In the genomic region with DNA sequence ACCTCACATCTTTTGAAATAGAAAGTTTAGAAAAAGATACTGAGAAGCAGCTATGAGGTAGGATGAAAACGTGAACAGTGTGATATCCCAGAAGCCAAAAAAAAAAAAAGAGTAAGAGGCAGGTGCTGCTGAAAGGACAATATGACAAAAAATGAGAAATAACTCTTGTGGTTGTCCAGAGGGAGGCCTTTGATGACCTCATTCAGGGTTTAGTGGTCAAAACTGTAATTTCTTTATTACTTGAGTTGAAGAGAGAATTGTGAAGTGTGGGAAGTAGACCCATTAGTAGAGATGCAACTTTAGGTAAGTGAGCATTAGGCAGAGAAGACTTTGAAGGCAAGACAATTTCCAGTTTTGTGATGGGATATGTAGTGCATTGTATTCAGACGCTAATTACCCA, we compare ENCODE assay signal across 28 cellular contexts.
DNase-seq lines count a peak whose midpoint lies in the region; ATAC-seq and FAIRE-seq lines count a peak whose summit lies in the region.
"Had no signal": no experiment of that assay in that cellular context is flagged by ENCODE, and none has a peak within 500 bp of the region (broad histone marks: within the 10 kb centered on the region; RNA-seq: fewer than 3 reads in every experiment).

No MANE protein-coding gene starts in this region.

- H3K9me3 Mint-ChIP-seq in activated T-helper 17 cell treated with anti-CD3 and anti-CD28 coated beads, Interleukin-2, amount 50 U/mL, for 72 hours, result no peaks in the 10 kb centered on the region
- H3K9me3 Mint-ChIP-seq in activated T-cell treated with anti-CD3 and anti-CD28 coated beads, Interleukin-2, amount 50 U/mL, for 24 hours, result no peaks in the 10 kb centered on the region
- H3K9me3 Mint-ChIP-seq: activated CD4-positive, alpha-beta T cell treated with anti-CD3 and anti-CD28 coated beads, Interleukin-2, amount 10 ng/mL, durations not matched to agents 24 days and 14 days; stimulated activated effector memory CD8-positive, alpha-beta T cell treated with anti-CD3 and anti-CD28 coated beads, Interleukin-12 subunit alpha, Interleukin-12 subunit beta, amount 100 ng/mL, for 72 hours had no signal

- H3K27ac Mint-ChIP-seq in activated T-helper 17 cell treated with anti-CD3 and anti-CD28 coated beads, Interleukin-2, amount 50 U/mL, for 72 hours, result no peak overlapping the region
- no peak overlapping the region for H3K27ac Mint-ChIP-seq in activated T-cell treated with anti-CD3 and anti-CD28 coated beads, Interleukin-2, amount 50 U/mL, for 24 hours
- H3K27ac Mint-ChIP-seq: activated CD4-positive, alpha-beta T cell treated with anti-CD3 and anti-CD28 coated beads, Interleukin-2, amount 10 ng/mL, durations not matched to agents 24 days and 14 days; stimulated activated effector memory CD8-positive, alpha-beta T cell treated with anti-CD3 and anti-CD28 coated beads, Interleukin-12 subunit alpha, Interleukin-12 subunit beta, amount 100 ng/mL, for 72 hours had no signal

- H3K27me3 Mint-ChIP-seq in activated T-helper 17 cell treated with anti-CD3 and anti-CD28 coated beads, Interleukin-2, amount 50 U/mL, for 72 hours, result no peaks in the 10 kb centered on the region
- H3K27me3 Mint-ChIP-seq in activated T-cell treated with anti-CD3 and anti-CD28 coated beads, Interleukin-2, amount 50 U/mL, for 24 hours, result no peaks in the 10 kb centered on the region
- H3K27me3 Mint-ChIP-seq: activated CD4-positive, alpha-beta T cell treated with anti-CD3 and anti-CD28 coated beads, Interleukin-2, amount 10 ng/mL, durations not matched to agents 24 days and 14 days had no signal

- ATAC-seq in GM19351 (IDR thresholded peaks at IDR 0.05; ENCODE audit: unreplicated experiment) (peak; percentile 93), HG02610 (IDR thresholded peaks at IDR 0.05; ENCODE audit: unreplicated experiment) (peak; percentile 92), HG03060 (IDR thresholded peaks at IDR 0.05; ENCODE audit: low read depth, unreplicated experiment) (peak; percentile 52)
- ATAC-seq in activated T-helper 17 cell treated with anti-CD3 and anti-CD28 coated beads, Interleukin-2, amount 50 U/mL, for 72 hours (replicated peaks), result peak; percentile 38
- ATAC-seq: body of pancreas; HCT116; sciatic nerve; stimulated activated effector memory CD8-positive, alpha-beta T cell treated with anti-CD3 and anti-CD28 coated beads, Interleukin-12 subunit alpha, Interleukin-12 subunit beta, amount 100 ng/mL, for 72 hours; upper lobe of right lung had no signal

- intact Hi-C loops in head of caudate nucleus (cut with DNase I), result no loop called here

- no peak for FAIRE-seq in frontal cortex (lab: Jason Lieb, UNC)
- FAIRE-seq: G401.6, GM18507, islet of Langerhans, RCC 7860 had no signal

- DNase-seq in epidermal melanocyte (ENCODE audit: insufficient read length, low spot score), result no peak
- no peak for DNase-seq in head of caudate nucleus
- DNase-seq in activated T-cell treated with anti-CD3 and anti-CD28 coated beads, Interleukin-2, amount 50 U/mL, for 24 hours, result no peak
- no peak for DNase-seq in frontal cortex (ENCODE audit: low spot score in 2 of 2)
- DNase-seq: activated CD4-positive, alpha-beta T cell treated with anti-CD3 and anti-CD28 coated beads, Interleukin-2, amount 10 ng/mL, durations not matched to agents 24 days and 14 days; activated T-cell treated with anti-CD3 and anti-CD28 coated beads, Interleukin-2, amount 50 U/mL, for 1 hour; body of pancreas; KG1; MM.1S; NCI-H1417; NCI-H2081; NCI-H226; SIG-M5; stimulated activated CD4-positive, alpha-beta T cell treated with anti-CD3 and anti-CD28 coated beads, Interleukin-12 subunit alpha, Interleukin-12 subunit beta, amount 100 ng/mL, for 4 hours; stimulated activated CD4-positive, alpha-beta T cell treated with anti-CD3 and anti-CD28 coated beads, Interleukin-4, amount 100 ng/mL, for 24 hours; substantia nigra; upper lobe of right lung had no signal

- H3K36me3 Mint-ChIP-seq in activated T-helper 17 cell treated with anti-CD3 and anti-CD28 coated beads, Interleukin-2, amount 50 U/mL, for 72 hours (ENCODE audit: low read depth), result no peaks in the 10 kb centered on the region
- no peaks in the 10 kb centered on the region for H3K36me3 Mint-ChIP-seq in activated T-cell treated with anti-CD3 and anti-CD28 coated beads, Interleukin-2, amount 50 U/mL, for 24 hours (ENCODE audit: low read depth)
- H3K36me3 Mint-ChIP-seq: stimulated activated effector memory CD8-positive, alpha-beta T cell treated with anti-CD3 and anti-CD28 coated beads, Interleukin-12 subunit alpha, Interleukin-12 subunit beta, amount 100 ng/mL, for 72 hours had no signal

- H3K4me3 Mint-ChIP-seq in activated T-helper 17 cell treated with anti-CD3 and anti-CD28 coated beads, Interleukin-2, amount 50 U/mL, for 72 hours, result no peak overlapping the region
- H3K4me3 Mint-ChIP-seq in activated T-cell treated with anti-CD3 and anti-CD28 coated beads, Interleukin-2, amount 50 U/mL, for 24 hours, result no peak overlapping the region
- H3K4me3 Mint-ChIP-seq: activated CD4-positive, alpha-beta T cell treated with anti-CD3 and anti-CD28 coated beads, Interleukin-2, amount 10 ng/mL, durations not matched to agents 24 days and 14 days; stimulated activated effector memory CD8-positive, alpha-beta T cell treated with anti-CD3 and anti-CD28 coated beads, Interleukin-12 subunit alpha, Interleukin-12 subunit beta, amount 100 ng/mL, for 72 hours had no signal

- no peaks in the 10 kb centered on the region for H3K4me1 Mint-ChIP-seq in activated T-helper 17 cell treated with anti-CD3 and anti-CD28 coated beads, Interleukin-2, amount 50 U/mL, for 72 hours
- no peaks in the 10 kb centered on the region for H3K4me1 Mint-ChIP-seq in activated T-cell treated with anti-CD3 and anti-CD28 coated beads, Interleukin-2, amount 50 U/mL, for 24 hours (ENCODE audit: low read depth)
- H3K4me1 Mint-ChIP-seq: activated CD4-positive, alpha-beta T cell treated with anti-CD3 and anti-CD28 coated beads, Interleukin-2, amount 10 ng/mL, durations not matched to agents 24 days and 14 days; stimulated activated effector memory CD8-positive, alpha-beta T cell treated with anti-CD3 and anti-CD28 coated beads, Interleukin-12 subunit alpha, Interleukin-12 subunit beta, amount 100 ng/mL, for 72 hours had no signal

Comparison
In these comparisons a context has a peak if more than half of its experiments do, and no peak if none do; other contexts are left out.
1. ATAC-seq: peak in every context shown above with its lines; median percentile 93 in GM19351; 92 in HG02610; 52 in HG03060; 38 in activated T-helper 17 cell treated with anti-CD3 and anti-CD28 coated beads, Interleukin-2, amount 50 U/mL, for 72 hours.